Comparison of ENCODE assay signal across 1 cellular context in the genomic region with DNA sequence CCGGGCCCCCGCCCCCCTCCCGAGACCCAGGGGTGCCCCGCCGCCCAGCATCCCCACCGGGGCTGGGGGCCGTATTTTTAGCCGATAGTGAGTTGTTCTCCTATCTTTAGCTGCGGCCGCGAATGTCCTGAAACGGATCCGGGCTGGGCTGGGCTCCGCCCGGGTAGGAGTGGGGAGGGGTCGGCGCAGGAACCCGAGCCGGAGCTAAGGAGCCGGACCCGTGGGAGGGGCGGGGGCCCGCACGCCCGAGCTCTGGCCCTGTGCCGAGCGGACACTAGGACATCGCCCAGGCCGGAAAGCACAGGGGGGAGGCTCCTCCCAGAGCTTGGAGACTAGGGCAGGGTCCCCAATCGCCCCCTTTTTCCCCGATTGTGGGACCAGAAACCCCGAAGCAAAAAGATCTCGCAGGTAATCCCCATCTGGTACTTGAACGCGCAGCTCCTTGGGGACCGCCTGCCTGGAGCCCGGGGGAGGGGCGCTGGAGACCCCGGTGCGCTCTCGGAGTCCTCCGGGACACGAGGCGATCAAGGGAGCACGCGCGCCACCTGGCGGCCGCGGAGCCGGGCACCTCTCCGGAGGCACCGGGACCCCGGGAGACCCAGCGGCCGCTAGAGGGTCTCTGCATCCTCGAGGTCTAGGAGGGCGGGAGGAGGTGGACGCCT.
TF ChIP-seq lines count a peak whose summit lies in the region.

No MANE protein-coding gene starts in this region.

TF ChIP-seq in HepG2, 621 proteins besides CTCF, POLR2A, EP300 and RAD21 (continued from another document):
- peak; percentile 83; the same call in 1 of the 2 replicates for TF ChIP-seq ZNF234 (CRISPR knock-in tag; conservative IDR thresholded peaks at IDR 0.05)
- TF ChIP-seq MED13 (CRISPR knock-in tag; IDR thresholded peaks at IDR 0.05), result no peak; the same call in 1 of the 2 replicates
- 0 out of 2 replicates have a peak, but pooled peaks have one; percentile 54 for TF ChIP-seq PCBP1 (IDR thresholded peaks at IDR 0.05; ENCODE audit: borderline replicate concordance, low read depth, low read length)
- TF ChIP-seq, protein P1, sequence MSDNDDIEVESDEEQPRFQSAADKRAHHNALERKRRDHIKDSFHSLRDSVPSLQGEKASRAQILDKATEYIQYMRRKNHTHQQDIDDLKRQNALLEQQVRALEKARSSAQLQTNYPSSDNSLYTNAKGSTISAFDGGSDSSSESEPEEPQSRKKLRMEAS (IDR thresholded peaks at IDR 0.05), result peak; percentile 64
- peak; percentile 68; the same call in 1 of the 2 replicates for TF ChIP-seq ZNF350 (CRISPR knock-in tag; IDR thresholded peaks at IDR 0.05; ENCODE audit: borderline replicate concordance, low read depth)
- 0 out of 2 replicates have a peak, but pooled peaks have one; percentile 21 for TF ChIP-seq MIXL1 (CRISPR knock-in tag; IDR thresholded peaks at IDR 0.05)
- TF ChIP-seq, protein P2, sequence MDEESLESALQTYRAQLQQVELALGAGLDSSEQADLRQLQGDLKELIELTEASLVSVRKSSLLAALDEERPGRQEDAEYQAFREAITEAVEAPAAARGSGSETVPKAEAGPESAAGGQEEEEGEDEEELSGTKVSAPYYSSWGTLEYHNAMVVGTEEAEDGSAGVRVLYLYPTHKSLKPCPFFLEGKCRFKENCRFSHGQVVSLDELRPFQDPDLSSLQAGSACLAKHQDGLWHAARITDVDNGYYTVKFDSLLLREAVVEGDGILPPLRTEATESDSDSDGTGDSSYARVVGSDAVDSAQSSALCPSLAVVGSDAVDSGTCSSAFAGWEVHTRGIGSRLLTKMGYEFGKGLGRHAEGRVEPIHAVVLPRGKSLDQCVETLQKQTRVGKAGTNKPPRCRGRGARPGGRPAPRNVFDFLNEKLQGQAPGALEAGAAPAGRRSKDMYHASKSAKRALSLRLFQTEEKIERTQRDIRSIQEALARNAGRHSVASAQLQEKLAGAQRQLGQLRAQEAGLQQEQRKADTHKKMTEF (CRISPR knock-in tag; IDR thresholded peaks at IDR 0.05), result peak; percentile 65; the same call in 1 of the 2 replicates
- peak; percentile 58; the same call in 1 of the 2 replicates for TF ChIP-seq KAT8 (CRISPR knock-in tag; IDR thresholded peaks at IDR 0.05)
- peak; percentile 60 for TF ChIP-seq SAP130 (CRISPR knock-in tag; IDR thresholded peaks at IDR 0.05; ENCODE audit: low read depth)
- TF ChIP-seq ZNF652 (CRISPR knock-in tag; IDR thresholded peaks at IDR 0.05; ENCODE audit: borderline replicate concordance, low read depth), result peak; percentile 14; the same call in 1 of the 2 replicates
- TF ChIP-seq ETV6 (CRISPR knock-in tag; conservative IDR thresholded peaks at IDR 0.05), result no peak
- TF ChIP-seq MXD4 (CRISPR knock-in tag; IDR thresholded peaks at IDR 0.05), result 0 out of 2 replicates have a peak, but pooled peaks have one; percentile 37
- no peak for TF ChIP-seq SETDB1 (CRISPR knock-in tag; IDR thresholded peaks at IDR 0.05; ENCODE audit: borderline replicate concordance)
- no peak; the same call in 1 of the 2 replicates for TF ChIP-seq ZNF543 (CRISPR knock-in tag; IDR thresholded peaks at IDR 0.05)
- TF ChIP-seq PAX8 (CRISPR knock-in tag; IDR thresholded peaks at IDR 0.05; ENCODE audit: borderline replicate concordance), result 0 out of 2 replicates have a peak, but pooled peaks have one; percentile 5
- TF ChIP-seq, protein P3, sequence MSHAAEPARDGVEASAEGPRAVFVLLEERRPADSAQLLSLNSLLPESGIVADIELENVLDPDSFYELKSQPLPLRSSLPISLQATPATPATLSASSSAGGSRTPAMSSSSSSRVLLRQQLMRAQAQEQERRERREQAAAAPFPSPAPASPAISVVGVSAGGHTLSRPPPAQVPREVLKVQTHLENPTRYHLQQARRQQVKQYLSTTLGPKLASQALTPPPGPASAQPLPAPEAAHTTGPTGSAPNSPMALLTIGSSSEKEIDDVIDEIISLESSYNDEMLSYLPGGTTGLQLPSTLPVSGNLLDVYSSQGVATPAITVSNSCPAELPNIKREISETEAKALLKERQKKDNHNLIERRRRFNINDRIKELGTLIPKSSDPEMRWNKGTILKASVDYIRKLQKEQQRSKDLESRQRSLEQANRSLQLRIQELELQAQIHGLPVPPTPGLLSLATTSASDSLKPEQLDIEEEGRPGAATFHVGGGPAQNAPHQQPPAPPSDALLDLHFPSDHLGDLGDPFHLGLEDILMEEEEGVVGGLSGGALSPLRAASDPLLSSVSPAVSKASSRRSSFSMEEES (CRISPR knock-in tag; IDR thresholded peaks at IDR 0.05), result 0 out of 2 replicates have a peak, but pooled peaks have one; percentile 20
- peak; percentile 34; the same call in 1 of the 2 replicates for TF ChIP-seq ZNF253 (CRISPR knock-in tag; IDR thresholded peaks at IDR 0.05; ENCODE audit: borderline replicate concordance)
- TF ChIP-seq ZSCAN12 (CRISPR knock-in tag; IDR thresholded peaks at IDR 0.05), result no peak
- TF ChIP-seq ZSCAN21 (CRISPR knock-in tag; IDR thresholded peaks at IDR 0.05; ENCODE audit: borderline replicate concordance), result 0 out of 2 replicates have a peak, but pooled peaks have one; percentile 34
- TF ChIP-seq, protein P4, sequence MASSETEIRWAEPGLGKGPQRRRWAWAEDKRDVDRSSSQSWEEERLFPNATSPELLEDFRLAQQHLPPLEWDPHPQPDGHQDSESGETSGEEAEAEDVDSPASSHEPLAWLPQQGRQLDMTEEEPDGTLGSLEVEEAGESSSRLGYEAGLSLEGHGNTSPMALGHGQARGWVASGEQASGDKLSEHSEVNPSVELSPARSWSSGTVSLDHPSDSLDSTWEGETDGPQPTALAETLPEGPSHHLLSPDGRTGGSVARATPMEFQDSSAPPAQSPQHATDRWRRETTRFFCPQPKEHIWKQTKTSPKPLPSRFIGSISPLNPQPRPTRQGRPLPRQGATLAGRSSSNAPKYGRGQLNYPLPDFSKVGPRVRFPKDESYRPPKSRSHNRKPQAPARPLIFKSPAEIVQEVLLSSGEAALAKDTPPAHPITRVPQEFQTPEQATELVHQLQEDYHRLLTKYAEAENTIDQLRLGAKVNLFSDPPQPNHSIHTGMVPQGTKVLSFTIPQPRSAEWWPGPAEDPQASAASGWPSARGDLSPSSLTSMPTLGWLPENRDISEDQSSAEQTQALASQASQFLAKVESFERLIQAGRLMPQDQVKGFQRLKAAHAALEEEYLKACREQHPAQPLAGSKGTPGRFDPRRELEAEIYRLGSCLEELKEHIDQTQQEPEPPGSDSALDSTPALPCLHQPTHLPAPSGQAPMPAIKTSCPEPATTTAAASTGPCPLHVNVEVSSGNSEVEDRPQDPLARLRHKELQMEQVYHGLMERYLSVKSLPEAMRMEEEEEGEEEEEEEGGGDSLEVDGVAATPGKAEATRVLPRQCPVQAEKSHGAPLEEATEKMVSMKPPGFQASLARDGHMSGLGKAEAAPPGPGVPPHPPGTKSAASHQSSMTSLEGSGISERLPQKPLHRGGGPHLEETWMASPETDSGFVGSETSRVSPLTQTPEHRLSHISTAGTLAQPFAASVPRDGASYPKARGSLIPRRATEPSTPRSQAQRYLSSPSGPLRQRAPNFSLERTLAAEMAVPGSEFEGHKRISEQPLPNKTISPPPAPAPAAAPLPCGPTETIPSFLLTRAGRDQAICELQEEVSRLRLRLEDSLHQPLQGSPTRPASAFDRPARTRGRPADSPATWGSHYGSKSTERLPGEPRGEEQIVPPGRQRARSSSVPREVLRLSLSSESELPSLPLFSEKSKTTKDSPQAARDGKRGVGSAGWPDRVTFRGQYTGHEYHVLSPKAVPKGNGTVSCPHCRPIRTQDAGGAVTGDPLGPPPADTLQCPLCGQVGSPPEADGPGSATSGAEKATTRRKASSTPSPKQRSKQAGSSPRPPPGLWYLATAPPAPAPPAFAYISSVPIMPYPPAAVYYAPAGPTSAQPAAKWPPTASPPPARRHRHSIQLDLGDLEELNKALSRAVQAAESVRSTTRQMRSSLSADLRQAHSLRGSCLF (CRISPR knock-in tag; IDR thresholded peaks at IDR 0.05; ENCODE audit: borderline replicate concordance), result no peak
- TF ChIP-seq SP2 (CRISPR knock-in tag; IDR thresholded peaks at IDR 0.05), result peak; percentile 47
- no peak; the same call in 1 of the 2 replicates for TF ChIP-seq ZNF558 (CRISPR knock-in tag; IDR thresholded peaks at IDR 0.05; ENCODE audit: borderline replicate concordance)
- TF ChIP-seq, protein P5, sequence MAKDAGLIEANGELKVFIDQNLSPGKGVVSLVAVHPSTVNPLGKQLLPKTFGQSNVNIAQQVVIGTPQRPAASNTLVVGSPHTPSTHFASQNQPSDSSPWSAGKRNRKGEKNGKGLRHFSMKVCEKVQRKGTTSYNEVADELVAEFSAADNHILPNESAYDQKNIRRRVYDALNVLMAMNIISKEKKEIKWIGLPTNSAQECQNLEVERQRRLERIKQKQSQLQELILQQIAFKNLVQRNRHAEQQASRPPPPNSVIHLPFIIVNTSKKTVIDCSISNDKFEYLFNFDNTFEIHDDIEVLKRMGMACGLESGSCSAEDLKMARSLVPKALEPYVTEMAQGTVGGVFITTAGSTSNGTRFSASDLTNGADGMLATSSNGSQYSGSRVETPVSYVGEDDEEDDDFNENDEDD (CRISPR knock-in tag; IDR thresholded peaks at IDR 0.05; ENCODE audit: borderline replicate concordance), result peak; percentile 52; the same call in 1 of the 2 replicates
